ENCODE assay signal across 8 cellular contexts in the genomic region with DNA sequence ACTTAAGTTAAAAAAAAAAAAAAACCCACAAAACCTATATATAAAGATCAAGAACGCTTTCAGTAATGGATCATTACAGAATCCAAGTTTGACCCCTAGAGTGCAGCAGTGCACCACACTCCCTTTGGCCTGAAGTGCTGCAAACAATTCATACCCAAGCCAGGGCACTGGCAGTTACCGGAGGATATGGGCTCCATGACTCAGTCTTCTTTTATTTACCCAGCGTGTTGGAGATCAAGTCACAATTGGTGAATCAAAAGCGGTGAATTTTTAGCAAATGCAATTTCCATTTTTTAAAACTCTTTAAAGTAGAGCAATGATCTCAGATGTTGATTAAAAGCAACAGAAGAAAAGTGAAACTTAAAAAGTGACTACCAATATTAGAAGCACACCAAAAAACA.
A peak's percentile ranks its signal among the peaks of the same experiment; 100 is the strongest.
DNase-seq lines count a peak whose midpoint lies in the region; ATAC-seq lines count a peak whose summit lies in the region.

No MANE protein-coding gene starts in this region.

- H3K27ac ChIP-seq in cingulate gyrus (ENCODE audit: low read depth, low read length) = peak overlapping the region; percentile 84

- peak; percentile 52 for ATAC-seq in HG02938 (IDR thresholded peaks at IDR 0.05; ENCODE audit: unreplicated experiment)
- ATAC-seq in HG03159 (IDR thresholded peaks at IDR 0.05; ENCODE audit: unreplicated experiment) = no peak

- DNase-seq in DMS53 treated with DMSO at 0.1 percent for 48 hours (lab: John Stamatoyannopoulos, UW; ENCODE audit: unreplicated experiment) (peak; percentile 94), NCI-H526 (lab: John Stamatoyannopoulos, UW) (peak; percentile 75 to 91), left kidney (ENCODE audit: low read depth, low spot score) (peak; percentile 83)
- DNase-seq in activated CD4-positive, alpha-beta T cell treated with anti-CD3 and anti-CD28 coated beads for 48 hours = peak; percentile 85
- DNase-seq in stimulated activated CD4-positive, alpha-beta T cell treated with anti-CD3 and anti-CD28 coated beads, Interleukin-4, amount 100 ng/mL, for 1 hour = peak; percentile 70
